8 cellular contexts compared by ENCODE assay signal in the genomic region with DNA sequence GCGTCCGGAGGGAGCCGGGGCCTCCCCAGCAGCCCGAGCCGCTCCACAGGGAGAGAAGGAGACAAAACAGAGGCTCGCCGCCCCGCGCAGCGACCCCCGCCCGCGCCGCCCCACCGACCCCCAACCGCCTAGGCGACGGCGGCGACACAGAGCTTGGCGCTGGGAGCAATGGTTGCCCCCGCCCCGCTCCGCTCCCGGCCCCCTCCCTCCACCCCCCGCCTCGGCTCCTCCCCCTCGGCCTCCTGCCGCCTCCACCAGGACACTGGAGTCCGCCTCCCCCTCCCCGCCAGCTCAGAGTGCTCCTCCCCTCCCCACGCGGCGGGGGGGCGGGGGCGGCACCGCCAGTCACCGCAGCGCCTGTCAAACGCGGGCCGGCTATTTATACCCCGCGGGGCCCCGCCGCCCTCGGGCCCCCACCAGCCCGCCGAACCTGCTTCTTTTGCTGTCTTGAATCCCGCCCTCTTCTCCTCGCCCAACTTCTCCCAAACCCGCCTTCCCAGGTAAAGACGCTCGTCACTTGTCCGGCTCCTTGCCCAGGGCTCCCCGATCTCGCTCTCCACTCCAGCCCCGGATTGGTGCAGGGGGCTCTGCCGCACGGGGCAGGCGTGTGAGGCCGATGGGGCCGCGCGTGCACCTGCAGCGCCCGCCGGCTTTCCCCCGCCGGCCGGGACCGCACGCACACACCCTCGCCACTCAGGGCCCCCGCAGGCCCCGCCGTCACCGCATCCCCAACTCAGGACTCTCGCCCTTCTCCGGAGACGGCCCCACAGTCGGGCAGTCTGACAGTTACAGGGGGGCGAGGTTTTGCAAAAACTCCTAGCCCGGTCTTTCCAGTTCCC. TPM values are rescaled to one million over a fixed set of nuclear protein-coding genes. Genes with fewer than 3 reads are reported as not detected.
DNase-seq lines count a peak whose midpoint lies in the region; ATAC-seq and TF ChIP-seq lines count a peak whose summit lies in the region.

A gene (minus strand): TSS at position 170 of the 839 bp plus-strand sequence. CDS start 39,517 bp downstream, outside the sequence.

- no peak for TF ChIP-seq RAD21 in liver (IDR thresholded peaks at IDR 0.05)

- peaks cover 24 to 40% (median 37%) of the 10 kb centered on the region in 11 experiments for H4K20me1 ChIP-seq in BLaER1 treated with 17β-estradiol and CSF1 and Interleukin-3, amounts not matched to agents 10 nM and 100 nM

- no peaks in the 10 kb centered on the region for H3K9me3 ChIP-seq in BLaER1 treated with 17β-estradiol and CSF1 and Interleukin-3, amounts not matched to agents 10 nM and 100 nM (replicated peaks in 1 of 11)
- H3K9me3 ChIP-seq in liver (ENCODE audit: control insufficient read depth in 4 of 4, low read length in 3 of 4): no peaks in the 10 kb centered on the region

- peak within 1 kb of the TSS; percentile 90 to 100 (median 96) for H3K9ac ChIP-seq in BLaER1 treated with 17β-estradiol and CSF1 and Interleukin-3, amounts not matched to agents 10 nM and 100 nM
- peak within 1 kb of the TSS; percentile 86 to 93 for H3K9ac ChIP-seq in liver (ENCODE audit: low read depth in 1 of 2, low read length in 2 of 2)

- WGBS in liver: under 1% methylated on average over 84 of the region's 84 CpGs

- peak within 1 kb of the TSS; percentile 82 to 100 (median 92) for H3K27ac ChIP-seq in BLaER1 treated with 17β-estradiol and CSF1 and Interleukin-3, amounts not matched to agents 10 nM and 100 nM
- peak within 1 kb of the TSS; percentile 100 for H3K27ac ChIP-seq in liver (ENCODE audit: low read depth in 1 of 2, low read length in 2 of 2)

- peak within 1 kb of the TSS; percentile 83 to 100 (median 97) for H3K4me3 ChIP-seq in BLaER1 treated with 17β-estradiol and CSF1 and Interleukin-3, amounts not matched to agents 10 nM and 100 nM
- peak within 1 kb of the TSS; percentile 80 to 95 (median 95) for H3K4me3 ChIP-seq in liver (ENCODE audit: low read depth in 1 of 3, low read length in 3 of 3)

- no peak for TF ChIP-seq CTCF in liver (IDR thresholded peaks at IDR 0.05; ENCODE audit: low read depth, low read length, missing input control)

- H3K4me2 ChIP-seq in BLaER1 treated with 17β-estradiol and CSF1 and Interleukin-3, amounts not matched to agents 10 nM and 100 nM: peak within 1 kb of the TSS; percentile 89 to 99 (median 96)

- ATAC-seq in GM19395 (IDR thresholded peaks at IDR 0.05; ENCODE audit: unreplicated experiment): peak; percentile 41
- ATAC-seq in HG03521 (IDR thresholded peaks at IDR 0.05; ENCODE audit: unreplicated experiment): peak; percentile 33

- peak; percentile 95 for DNase-seq in NCI-H69 (lab: John Stamatoyannopoulos, UW)
- DNase-seq in activated CD4-positive, alpha-beta T cell treated with anti-CD3 and anti-CD28 coated beads, Interleukin-2, amount 50 U/mL, for 48 hours: peak; percentile 83 to 85
- peak; percentile 93 for DNase-seq in dermis blood vessel endothelial cell
- peak; percentile 85 for DNase-seq in stimulated activated CD4-positive, alpha-beta T cell treated with anti-CD3 and anti-CD28 coated beads, Interleukin-4, amount 100 ng/mL, for 1 hour

- H3K4me1 ChIP-seq in BLaER1 treated with 17β-estradiol and CSF1 and Interleukin-3, amounts not matched to agents 10 nM and 100 nM: peaks cover 19 to 38% (median 26%) of the 10 kb centered on the region in 10 experiments
- peaks cover 3 to 18% (median 11%) of the 10 kb centered on the region in 4 donors for H3K4me1 ChIP-seq in liver (ENCODE audit: control insufficient read depth in 4 of 4, insufficient read depth in 4 of 4, low read length in 3 of 4)

- no peaks in the 10 kb centered on the region for H3K36me3 ChIP-seq in BLaER1 treated with 17β-estradiol and CSF1 and Interleukin-3, amounts not matched to agents 10 nM and 100 nM
- no peaks in the 10 kb centered on the region for H3K36me3 ChIP-seq in liver (ENCODE audit: control insufficient read depth in 4 of 4, insufficient read depth in 3 of 4, low read depth in 1 of 4, low read length in 3 of 4)

- H3K27me3 ChIP-seq in BLaER1 treated with 17β-estradiol and CSF1 and Interleukin-3, amounts not matched to agents 10 nM and 100 nM: peaks cover 0 to 21% (median 16%) of the 10 kb centered on the region in 11 experiments; a peak in 17 of 22 replicates
- H3K27me3 ChIP-seq in liver (ENCODE audit: control insufficient read depth in 4 of 4, insufficient read depth in 4 of 4, low read length in 3 of 4): no peaks in the 10 kb centered on the region

TF ChIP-seq in liver, 16 proteins besides CTCF, POLR2A, EP300 and RAD21:
- TF ChIP-seq NR2F2 (IDR thresholded peaks at IDR 0.05) (no peak), TAF1 (conservative IDR thresholded peaks at IDR 0.05) (no peak), GABPA (IDR thresholded peaks at IDR 0.05 in 1 of 2, conservative IDR thresholded peaks at IDR 0.05 in 1 of 2) (no peak), RXRA (IDR thresholded peaks at IDR 0.05) (no peak), JUND (IDR thresholded peaks at IDR 0.05) (no peak), HNF4A (conservative IDR thresholded peaks at IDR 0.05) (no peak), SP1 (IDR thresholded peaks at IDR 0.05) (no peak), EGR1 (IDR thresholded peaks at IDR 0.05; ENCODE audit: low read depth in 2 of 2) (no peak), YY1 (IDR thresholded peaks at IDR 0.05) (no peak), FOXA2 (IDR thresholded peaks at IDR 0.05) (no peak)
- TF ChIP-seq, protein P1, sequence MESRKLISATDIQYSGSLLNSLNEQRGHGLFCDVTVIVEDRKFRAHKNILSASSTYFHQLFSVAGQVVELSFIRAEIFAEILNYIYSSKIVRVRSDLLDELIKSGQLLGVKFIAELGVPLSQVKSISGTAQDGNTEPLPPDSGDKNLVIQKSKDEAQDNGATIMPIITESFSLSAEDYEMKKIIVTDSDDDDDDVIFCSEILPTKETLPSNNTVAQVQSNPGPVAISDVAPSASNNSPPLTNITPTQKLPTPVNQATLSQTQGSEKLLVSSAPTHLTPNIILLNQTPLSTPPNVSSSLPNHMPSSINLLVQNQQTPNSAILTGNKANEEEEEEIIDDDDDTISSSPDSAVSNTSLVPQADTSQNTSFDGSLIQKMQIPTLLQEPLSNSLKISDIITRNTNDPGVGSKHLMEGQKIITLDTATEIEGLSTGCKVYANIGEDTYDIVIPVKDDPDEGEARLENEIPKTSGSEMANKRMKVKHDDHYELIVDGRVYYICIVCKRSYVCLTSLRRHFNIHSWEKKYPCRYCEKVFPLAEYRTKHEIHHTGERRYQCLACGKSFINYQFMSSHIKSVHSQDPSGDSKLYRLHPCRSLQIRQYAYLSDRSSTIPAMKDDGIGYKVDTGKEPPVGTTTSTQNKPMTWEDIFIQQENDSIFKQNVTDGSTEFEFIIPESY (IDR thresholded peaks at IDR 0.05): no peak
- TF ChIP-seq, protein P2, sequence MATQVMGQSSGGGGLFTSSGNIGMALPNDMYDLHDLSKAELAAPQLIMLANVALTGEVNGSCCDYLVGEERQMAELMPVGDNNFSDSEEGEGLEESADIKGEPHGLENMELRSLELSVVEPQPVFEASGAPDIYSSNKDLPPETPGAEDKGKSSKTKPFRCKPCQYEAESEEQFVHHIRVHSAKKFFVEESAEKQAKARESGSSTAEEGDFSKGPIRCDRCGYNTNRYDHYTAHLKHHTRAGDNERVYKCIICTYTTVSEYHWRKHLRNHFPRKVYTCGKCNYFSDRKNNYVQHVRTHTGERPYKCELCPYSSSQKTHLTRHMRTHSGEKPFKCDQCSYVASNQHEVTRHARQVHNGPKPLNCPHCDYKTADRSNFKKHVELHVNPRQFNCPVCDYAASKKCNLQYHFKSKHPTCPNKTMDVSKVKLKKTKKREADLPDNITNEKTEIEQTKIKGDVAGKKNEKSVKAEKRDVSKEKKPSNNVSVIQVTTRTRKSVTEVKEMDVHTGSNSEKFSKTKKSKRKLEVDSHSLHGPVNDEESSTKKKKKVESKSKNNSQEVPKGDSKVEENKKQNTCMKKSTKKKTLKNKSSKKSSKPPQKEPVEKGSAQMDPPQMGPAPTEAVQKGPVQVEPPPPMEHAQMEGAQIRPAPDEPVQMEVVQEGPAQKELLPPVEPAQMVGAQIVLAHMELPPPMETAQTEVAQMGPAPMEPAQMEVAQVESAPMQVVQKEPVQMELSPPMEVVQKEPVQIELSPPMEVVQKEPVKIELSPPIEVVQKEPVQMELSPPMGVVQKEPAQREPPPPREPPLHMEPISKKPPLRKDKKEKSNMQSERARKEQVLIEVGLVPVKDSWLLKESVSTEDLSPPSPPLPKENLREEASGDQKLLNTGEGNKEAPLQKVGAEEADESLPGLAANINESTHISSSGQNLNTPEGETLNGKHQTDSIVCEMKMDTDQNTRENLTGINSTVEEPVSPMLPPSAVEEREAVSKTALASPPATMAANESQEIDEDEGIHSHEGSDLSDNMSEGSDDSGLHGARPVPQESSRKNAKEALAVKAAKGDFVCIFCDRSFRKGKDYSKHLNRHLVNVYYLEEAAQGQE (IDR thresholded peaks at IDR 0.05): no peak
- TF ChIP-seq, protein P3, sequence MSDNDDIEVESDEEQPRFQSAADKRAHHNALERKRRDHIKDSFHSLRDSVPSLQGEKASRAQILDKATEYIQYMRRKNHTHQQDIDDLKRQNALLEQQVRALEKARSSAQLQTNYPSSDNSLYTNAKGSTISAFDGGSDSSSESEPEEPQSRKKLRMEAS (IDR thresholded peaks at IDR 0.05): no peak
- TF ChIP-seq, protein P4, sequence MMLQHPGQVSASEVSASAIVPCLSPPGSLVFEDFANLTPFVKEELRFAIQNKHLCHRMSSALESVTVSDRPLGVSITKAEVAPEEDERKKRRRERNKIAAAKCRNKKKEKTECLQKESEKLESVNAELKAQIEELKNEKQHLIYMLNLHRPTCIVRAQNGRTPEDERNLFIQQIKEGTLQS (IDR thresholded peaks at IDR 0.05): no peak
TF ChIP-seq in liver: peak in this region for 0.

RNA-seq across cellular contexts. Expression of the gene that starts here (rescaled TPM):
- 52.8 and 54.9 TPM in 2 replicates for total RNA-seq in dermis blood vessel endothelial cell
- 10 to 100 TPM; 31.0 to 35.3 TPM for total RNA-seq in liver
- 10 to 100 TPM in 1 of 2 donors, 1 to 10 TPM in 1; 8.1 to 17.2 TPM for polyA plus RNA-seq in liver

Comparison
In these comparisons a context has a peak if more than half of its experiments do, and no peak if none do; other contexts are left out.
1. Peak in every context shown above with its lines: DNase-seq, ATAC-seq, H3K4me3 ChIP-seq and H3K27ac ChIP-seq.